In the genomic region with DNA sequence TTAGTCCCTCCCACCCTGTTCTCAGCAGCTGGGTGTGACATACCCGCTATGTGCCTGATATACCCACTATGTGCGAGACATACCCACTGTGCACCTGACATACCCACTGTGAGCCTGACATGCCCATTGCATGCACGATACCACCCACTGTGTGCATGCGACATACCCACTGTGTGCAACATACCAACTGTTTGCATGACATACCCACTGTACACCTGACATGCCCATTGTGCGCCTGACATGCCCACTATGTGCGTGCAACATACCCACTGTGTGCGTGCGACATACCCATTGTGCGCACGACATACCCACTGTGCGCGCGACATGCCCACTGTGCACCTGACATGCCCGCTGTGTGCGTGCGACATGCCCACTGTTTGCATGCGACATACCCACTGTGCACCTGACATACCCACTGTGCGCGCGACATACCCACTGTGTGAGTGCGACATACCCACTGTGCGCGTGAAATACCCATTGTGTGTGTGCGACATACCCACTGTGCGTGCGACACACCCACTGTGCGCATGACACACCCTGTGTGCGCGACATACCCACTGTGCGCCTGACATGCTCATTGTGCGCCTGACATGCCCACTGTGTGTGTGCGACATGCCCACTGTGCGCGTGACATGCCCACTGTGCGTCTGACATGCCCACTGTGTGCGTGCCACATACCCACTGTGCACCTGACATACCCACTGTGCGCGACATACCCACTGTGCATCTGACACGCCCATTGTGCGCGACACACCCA, we compare ENCODE assay signal across 26 cellular contexts. TPM values are rescaled to one million over a fixed set of nuclear protein-coding genes. Genes with fewer than 3 reads are reported as not detected.
A peak's percentile ranks its signal among the peaks of the same experiment; 100 is the strongest.
DNase-seq lines count a peak whose midpoint lies in the region; ATAC-seq and TF ChIP-seq lines count a peak whose summit lies in the region.
"Had no signal": no experiment of that assay in that cellular context is flagged by ENCODE, and none has a peak within 500 bp of the region (broad histone marks: within the 10 kb centered on the region; RNA-seq: fewer than 3 reads in every experiment).

No MANE protein-coding gene starts in this region.

- H3K4me1 ChIP-seq in HEK293 (ENCODE audit: control insufficient read depth, insufficient read depth, low read length), result peaks cover 8% of the 10 kb centered on the region
- peaks cover 4 to 9% of the 10 kb centered on the region in 2 donors for H3K4me1 ChIP-seq in neuronal stem cell (ENCODE audit: control insufficient read depth in 2 of 2, insufficient read depth in 1 of 2, low read depth in 1 of 2, low read length in 2 of 2)

- H3K9me3 ChIP-seq in HEK293 (ENCODE audit: control insufficient read depth, insufficient read depth, low read depth, low read length) (no peaks in the 10 kb centered on the region), neuronal stem cell (replicated peaks in 1 of 2; ENCODE audit: control insufficient read depth in 2 of 2, insufficient read depth in 1 of 2, low read depth in 1 of 2, low read length in 2 of 2) (peaks cover 0 to 8% of the 10 kb centered on the region in 2 donors)
- H3K9me3 ChIP-seq: heart right ventricle, Peyer's patch, right atrium auricular region, SJSA1, thoracic aorta had no signal

- peaks cover 0 to 6% (median 0%) of the 10 kb centered on the region in 5 experiments for H3K9me3 Mint-ChIP-seq in brain
- H3K9me3 Mint-ChIP-seq: activated naive CD4-positive, alpha-beta T cell treated with anti-CD3 and anti-CD28 coated beads, Interleukin-2, amount 50 U/mL, for 72 hours; naive B cell had no signal

- ATAC-seq in HG02623 (IDR thresholded peaks at IDR 0.05; ENCODE audit: unreplicated experiment), result no peak
- ATAC-seq: activated CD8-positive, alpha-beta memory T cell treated with anti-CD3 and anti-CD28 coated beads, Interleukin-2, amount 10 ng/mL, durations not matched to agents 7 days and 5 days; activated naive CD4-positive, alpha-beta T cell treated with anti-CD3 and anti-CD28 coated beads, Interleukin-2, amount 50 U/mL, for 72 hours; left cardiac atrium had no signal

- H3K4me3 ChIP-seq in HEK293 (ENCODE audit: low read depth, low read length) (no peak overlapping the region), neuronal stem cell (ENCODE audit: low read length in 2 of 2) (peak overlapping the region in 1 of 2 donors; percentile 3)
- H3K4me3 ChIP-seq: dorsolateral prefrontal cortex, heart right ventricle, Peyer's patch, right atrium auricular region, SJSA1, thoracic aorta had no signal

- H3K4me1 Mint-ChIP-seq in brain, result peaks cover 15% of the 10 kb centered on the region

- peaks cover 6% of the 10 kb centered on the region for H3K36me3 Mint-ChIP-seq in brain
- H3K36me3 Mint-ChIP-seq: naive B cell had no signal

- H3K14ac ChIP-seq in neuronal stem cell (ENCODE audit: low read length), result peak overlapping the region; percentile 56

- H2BK12ac ChIP-seq in neuronal stem cell (ENCODE audit: low read length), result peak overlapping the region; percentile 19

- peaks cover 21% of the 10 kb centered on the region for H3K27me3 Mint-ChIP-seq in brain
- H3K27me3 Mint-ChIP-seq: activated CD8-positive, alpha-beta memory T cell treated with anti-CD3 and anti-CD28 coated beads, Interleukin-2, amount 10 ng/mL, durations not matched to agents 7 days and 5 days; naive B cell had no signal

- H3K4me3 Mint-ChIP-seq in brain, result peak overlapping the region in 4 of 5 experiments; percentile 15 to 57 (median 44)
- H3K4me3 Mint-ChIP-seq: activated CD8-positive, alpha-beta memory T cell treated with anti-CD3 and anti-CD28 coated beads, Interleukin-2, amount 10 ng/mL, durations not matched to agents 7 days and 5 days had no signal

- H2BK120ac ChIP-seq in neuronal stem cell (ENCODE audit: low read depth, low read length), result no peak overlapping the region

- H3K4ac ChIP-seq in neuronal stem cell (ENCODE audit: low read length), result no peak overlapping the region

- no peaks in the 10 kb centered on the region for H3K27me3 ChIP-seq in neuronal stem cell (ENCODE audit: control insufficient read depth in 3 of 3, insufficient read depth in 3 of 3, low read depth in 1 of 3, low read length in 3 of 3)
- H3K27me3 ChIP-seq: dorsolateral prefrontal cortex, heart right ventricle, Peyer's patch, right atrium auricular region, SJSA1 had no signal

- H3K9ac ChIP-seq in neuronal stem cell (ENCODE audit: low read depth, low read length, poor library complexity), result peak overlapping the region; percentile 45

- H3K79me1 ChIP-seq in neuronal stem cell (ENCODE audit: low read depth, low read length), result peaks cover 7% of the 10 kb centered on the region

- no peak overlapping the region for H3K27ac ChIP-seq in HEK293 (ENCODE audit: extremely low read depth, low read depth, low read length)
- no peak overlapping the region for H3K27ac ChIP-seq in neuronal stem cell (replicated peaks; ENCODE audit: low read length)
- H3K27ac ChIP-seq: 22Rv1, dorsolateral prefrontal cortex, heart right ventricle, Peyer's patch, right atrium auricular region, SJSA1, thoracic aorta had no signal

- H3K4me2 ChIP-seq in neuronal stem cell (ENCODE audit: insufficient read depth, low read length, poor library complexity, severe bottlenecking), result no peak overlapping the region

- no CpG with 5 or more reads among the region's 41 CpGs for WGBS in neuronal stem cell (ENCODE audit: extremely low coverage in 2 of 2, insufficient read length in 2 of 2, insufficient replicate concordance in 1 of 2), 2 donors

- TF ChIP-seq CTCF in HEK293 (tag by site-specific recombination; IDR thresholded peaks at IDR 0.05) (no peak), brain (conservative IDR thresholded peaks at IDR 0.05) (no peak)

- H4K8ac ChIP-seq in neuronal stem cell (ENCODE audit: low read depth, low read length), result no peak overlapping the region

- no peak overlapping the region for H2AFZ ChIP-seq in neuronal stem cell (ENCODE audit: low read length)

- H4K91ac ChIP-seq in neuronal stem cell (ENCODE audit: low read depth, low read length, poor library complexity), result peak overlapping the region; percentile 73

- H3K18ac ChIP-seq in neuronal stem cell (ENCODE audit: low read length), result peak overlapping the region; percentile 41

- peak overlapping the region; percentile 82 for H3K23ac ChIP-seq in neuronal stem cell (ENCODE audit: low read depth, low read length, poor library complexity)

- POLR2A ChIA-PET in HEK293 (lab: Yijun Ruan, JAX), result no interaction called here

- peak overlapping the region in 2 of 5 experiments; percentile 34 to 64 for H3K27ac Mint-ChIP-seq in brain
- H3K27ac Mint-ChIP-seq: activated CD8-positive, alpha-beta memory T cell treated with anti-CD3 and anti-CD28 coated beads, Interleukin-2, amount 10 ng/mL, durations not matched to agents 7 days and 5 days; activated naive CD4-positive, alpha-beta T cell treated with anti-CD3 and anti-CD28 coated beads, Interleukin-2, amount 50 U/mL, for 72 hours had no signal

- H2BK5ac ChIP-seq in neuronal stem cell (ENCODE audit: low read length), result no peak overlapping the region

- peaks cover 8 to 13% of the 10 kb centered on the region in 2 experiments; a peak in 2 of 3 replicates for H3K36me3 ChIP-seq in HEK293 (ENCODE audit: control insufficient read depth in 2 of 2, insufficient read depth in 1 of 2, low read length in 2 of 2)
- peaks cover 3 to 11% of the 10 kb centered on the region in 2 donors for H3K36me3 ChIP-seq in neuronal stem cell (replicated peaks in 1 of 2; ENCODE audit: control insufficient read depth in 2 of 2, insufficient read depth in 2 of 2, low read length in 2 of 2)
- H3K36me3 ChIP-seq: thoracic aorta had no signal

- no peak overlapping the region for H2BK15ac ChIP-seq in neuronal stem cell (ENCODE audit: low read length)

- H2AK5ac ChIP-seq in neuronal stem cell (ENCODE audit: low read depth, low read length), result no peak overlapping the region

- DNase-seq in NCI-H2227 (lab: John Stamatoyannopoulos, UW; ENCODE audit: unreplicated experiment), result peak; percentile 36
- DNase-seq in NCI-H2227 treated with DMSO at 0.1 percent for 48 hours (lab: John Stamatoyannopoulos, UW), result no peak
- DNase-seq in neuronal stem cell (ENCODE audit: low spot score), result no peak
- no peak for DNase-seq in GM19238 (ENCODE audit: insufficient read length, low spot score)
- no peak for DNase-seq in effector CD8-positive, alpha-beta T cell (lab: John Stamatoyannopoulos, UW)
- DNase-seq: activated CD8-positive, alpha-beta memory T cell treated with anti-CD3 and anti-CD28 coated beads, Interleukin-2, amount 10 ng/mL, durations not matched to agents 7 days and 5 days; DMS153; dorsolateral prefrontal cortex; heart right ventricle; KBM-7; left cardiac atrium; naive B cell; NCI-H1694 treated with DMSO at 0.1 percent for 48 hours; NCI-H526 treated with DMSO at 0.1 percent for 48 hours; Peyer's patch; stimulated activated CD4-positive, alpha-beta T cell treated with anti-CD3 and anti-CD28 coated beads, Interleukin-12 subunit alpha, Interleukin-12 subunit beta, amount 100 ng/mL, for 4 hours; stimulated activated CD4-positive, alpha-beta T cell treated with anti-CD3 and anti-CD28 coated beads, Interleukin-4, amount 100 ng/mL, for 24 hours; stimulated activated naive CD4-positive, alpha-beta T cell had no signal

- CTCF ChIA-PET in HEK293 (lab: Yijun Ruan, JAX), result no interaction called here

TF ChIP-seq in HEK293, 187 proteins besides CTCF, POLR2A, EP300 and RAD21 (continues in another document):
- TF ChIP-seq ZSCAN30 (tag by site-specific recombination; IDR thresholded peaks at IDR 0.05), result peak; percentile 47; the same call in 1 of the 2 replicates
- TF ChIP-seq, protein P1, sequence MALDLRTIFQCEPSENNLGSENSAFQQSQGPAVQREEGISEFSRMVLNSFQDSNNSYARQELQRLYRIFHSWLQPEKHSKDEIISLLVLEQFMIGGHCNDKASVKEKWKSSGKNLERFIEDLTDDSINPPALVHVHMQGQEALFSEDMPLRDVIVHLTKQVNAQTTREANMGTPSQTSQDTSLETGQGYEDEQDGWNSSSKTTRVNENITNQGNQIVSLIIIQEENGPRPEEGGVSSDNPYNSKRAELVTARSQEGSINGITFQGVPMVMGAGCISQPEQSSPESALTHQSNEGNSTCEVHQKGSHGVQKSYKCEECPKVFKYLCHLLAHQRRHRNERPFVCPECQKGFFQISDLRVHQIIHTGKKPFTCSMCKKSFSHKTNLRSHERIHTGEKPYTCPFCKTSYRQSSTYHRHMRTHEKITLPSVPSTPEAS (tag by site-specific recombination; IDR thresholded peaks at IDR 0.05), result no peak
- TF ChIP-seq TRIM28 (IDR thresholded peaks at IDR 0.05; ENCODE audit: borderline replicate concordance, low read length), result peak; percentile 76; the same call in 1 of the 2 replicates
- TF ChIP-seq KLF9 (tag by site-specific recombination; IDR thresholded peaks at IDR 0.05; ENCODE audit: low read depth), result peak; percentile 81

RNA-seq across cellular contexts. Expression of gene RRP1, which starts 2.8 kb away (rescaled TPM):
- 27.4 TPM for polyA plus RNA-seq in brain (ENCODE audit: insufficient read depth, low read depth, low replicate concordance)
- polyA plus RNA-seq in neuronal stem cell (2013, experiment 1 of 2), result 18.5 TPM
- polyA plus RNA-seq in neuronal stem cell (2013, experiment 2 of 2), result 19.3 TPM

RNA-seq across cellular contexts. Expression of gene CSTB, which starts 10.5 kb away (rescaled TPM):
- 63.4 TPM for polyA plus RNA-seq in brain (ENCODE audit: insufficient read depth, low read depth, low replicate concordance)
- 86.0 TPM for polyA plus RNA-seq in neuronal stem cell (2013, experiment 1 of 2)
- 88.8 TPM for polyA plus RNA-seq in neuronal stem cell (2013, experiment 2 of 2)
